ENCODE assay signal across 13 cellular contexts in genomic region chr1:17759114-17759513, GRCh38. TPM values are rescaled to one million over a fixed set of nuclear protein-coding genes. Genes with fewer than 3 reads are reported as not detected.
DNase-seq lines count a peak whose midpoint lies in the region; ATAC-seq and TF ChIP-seq lines count a peak whose summit lies in the region.
"Had no signal": no experiment of that assay in that cellular context is flagged by ENCODE, and none has a peak within 500 bp of the region (broad histone marks: within the 10 kb centered on the region; RNA-seq: fewer than 3 reads in every experiment).

No MANE protein-coding gene starts in this region.

- H3K4me3 ChIP-seq in Karpas-422 (ENCODE audit: low read length): no peak overlapping the region
- H3K4me3 ChIP-seq in choroid plexus epithelial cell (ENCODE audit: low read depth, low read length): no peak overlapping the region
- peak overlapping the region in 4 of 5 donors; percentile 17 to 52 (median 39) for H3K4me3 ChIP-seq in subcutaneous abdominal adipose tissue (ENCODE audit: low read depth in 1 of 5, low read length in 5 of 5)
- H3K4me3 ChIP-seq: gastrocnemius medialis, thoracic aorta had no signal

- H3K27me3 ChIP-seq in Karpas-422 (ENCODE audit: low read length) (no peaks in the 10 kb centered on the region; the same call in 1 of the 2 replicates), subcutaneous abdominal adipose tissue (ENCODE audit: control insufficient read depth in 5 of 5, insufficient read depth in 4 of 5, low read length in 5 of 5) (peaks cover 0 to 13% (median 10%) of the 10 kb centered on the region in 5 donors)

- H3K4me3 Mint-ChIP-seq in activated T-cell treated with anti-CD3 and anti-CD28 coated beads, Interleukin-2, amount 50 U/mL, for 4 hours: no peak overlapping the region
- H3K4me3 Mint-ChIP-seq: brain; CD4-positive, alpha-beta memory T cell had no signal

- no peaks in the 10 kb centered on the region; the same call in 1 of the 2 replicates for H3K36me3 ChIP-seq in Karpas-422 (ENCODE audit: insufficient read depth, low read length)
- no peaks in the 10 kb centered on the region for H3K36me3 ChIP-seq in subcutaneous abdominal adipose tissue (ENCODE audit: control insufficient read depth in 5 of 5, insufficient read depth in 5 of 5, low read length in 5 of 5)
- H3K36me3 ChIP-seq: gastrocnemius medialis, thoracic aorta had no signal

- H3K9me2 ChIP-seq in Karpas-422 (replicated peaks; ENCODE audit: insufficient read depth, low read length): no peaks in the 10 kb centered on the region

- H3K27ac ChIP-seq in Karpas-422 (ENCODE audit: low read length) (no peak overlapping the region), subcutaneous abdominal adipose tissue (ENCODE audit: low read depth, low read length) (no peak overlapping the region)
- H3K27ac ChIP-seq: gastrocnemius medialis, thoracic aorta had no signal

- no peaks in the 10 kb centered on the region for H3K79me2 ChIP-seq in Karpas-422 (ENCODE audit: low read length)

- TF ChIP-seq CTCF in choroid plexus epithelial cell (conservative IDR thresholded peaks at IDR 0.05; ENCODE audit: low read depth, low read length): peak; percentile 34

- no peaks in the 10 kb centered on the region for H3K4me1 ChIP-seq in Karpas-422 (ENCODE audit: low read length)
- H3K4me1 ChIP-seq in subcutaneous abdominal adipose tissue (ENCODE audit: control insufficient read depth in 5 of 5, insufficient read depth in 5 of 5, low read length in 5 of 5): no peaks in the 10 kb centered on the region
- H3K4me1 ChIP-seq: gastrocnemius medialis had no signal

- no peak for ATAC-seq in activated T-cell treated with anti-CD3 and anti-CD28 coated beads, Interleukin-2, amount 50 U/mL, for 4 hours
- ATAC-seq in GM18870 (IDR thresholded peaks at IDR 0.05; ENCODE audit: unreplicated experiment) (no peak), GM19035 (IDR thresholded peaks at IDR 0.05; ENCODE audit: unreplicated experiment) (no peak)
- ATAC-seq: gastrocnemius medialis had no signal

- no peak overlapping the region for H2AFZ ChIP-seq in Karpas-422 (ENCODE audit: low read length)

- peaks cover 50% of the 10 kb centered on the region for H3K9me3 ChIP-seq in Karpas-422 (ENCODE audit: low read length)
- peaks cover 28 to 69% (median 61%) of the 10 kb centered on the region in 5 donors for H3K9me3 ChIP-seq in subcutaneous abdominal adipose tissue (ENCODE audit: control insufficient read depth in 5 of 5, low read length in 5 of 5)

- H3K9ac ChIP-seq in Karpas-422 (ENCODE audit: low read length): no peak overlapping the region
- no peak overlapping the region for H3K9ac ChIP-seq in subcutaneous abdominal adipose tissue (ENCODE audit: low read length in 5 of 5)

- no peaks in the 10 kb centered on the region for H4K20me1 ChIP-seq in Karpas-422 (ENCODE audit: insufficient read depth, low read depth, low read length)

- no peaks in the 10 kb centered on the region for H3K4me1 Mint-ChIP-seq in activated T-cell treated with anti-CD3 and anti-CD28 coated beads, Interleukin-2, amount 50 U/mL, for 4 hours (ENCODE audit: low read depth)
- H3K4me1 Mint-ChIP-seq: CD4-positive, alpha-beta memory T cell had no signal

- H3K36me3 Mint-ChIP-seq in activated T-cell treated with anti-CD3 and anti-CD28 coated beads, Interleukin-2, amount 50 U/mL, for 4 hours (ENCODE audit: insufficient read depth): no peaks in the 10 kb centered on the region
- H3K36me3 Mint-ChIP-seq: brain had no signal

- H3K27me3 Mint-ChIP-seq in activated T-cell treated with anti-CD3 and anti-CD28 coated beads, Interleukin-2, amount 50 U/mL, for 4 hours (ENCODE audit: low read depth): no peaks in the 10 kb centered on the region

- DNase-seq in activated T-cell treated with anti-CD3 and anti-CD28 coated beads, Interleukin-2, amount 50 U/mL, for 48 hours: peak; percentile 27 to 28
- no peak for DNase-seq in activated T-cell treated with anti-CD3 and anti-CD28 coated beads, Interleukin-2, amount 50 U/mL, for 4 hours
- peak; percentile 67 for DNase-seq in Karpas-422
- DNase-seq in choroid plexus epithelial cell (ENCODE audit: low read depth): no peak
- DNase-seq in NCI-H524 treated with DMSO at 0.1 percent for 48 hours (lab: John Stamatoyannopoulos, UW): no peak
- DNase-seq: activated CD4-positive, alpha-beta T cell treated with anti-CD3 and anti-CD28 coated beads, Interleukin-2, amount 50 U/mL, for 4 hours; CD4-positive, alpha-beta memory T cell; gastrocnemius medialis had no signal

- peaks cover 44% of the 10 kb centered on the region for H3K9me3 Mint-ChIP-seq in activated T-cell treated with anti-CD3 and anti-CD28 coated beads, Interleukin-2, amount 50 U/mL, for 4 hours

- no peak overlapping the region for H3K4me2 ChIP-seq in Karpas-422 (ENCODE audit: low read depth, low read length, poor library complexity, severe bottlenecking)

RNA-seq across cellular contexts. Expression of gene ACTL8, which starts 4.0 kb away (rescaled TPM):
- total RNA-seq in activated T-cell treated with anti-CD3 and anti-CD28 coated beads, Interleukin-2, amount 50 U/mL, for 4 hours: not detected
- total RNA-seq in Karpas-422 (2014; rRNA removed; shearing (Covaris generic); ENCODE audit: low replicate concordance): 0.11 TPM in 1 of 2 replicates, not detected in the other
- total RNA-seq: CD4-positive, alpha-beta memory T cell; gastrocnemius medialis; thoracic aorta had no signal

Comparison
In these comparisons a context has a peak if more than half of its experiments do, and no peak if none do; other contexts are left out.
1. DNase-seq: peak in activated T-cell treated with anti-CD3 and anti-CD28 coated beads, Interleukin-2, amount 50 U/mL, for 48 hours (2 of 2) and Karpas-422 (single experiment); none in activated T-cell treated with anti-CD3 and anti-CD28 coated beads, Interleukin-2, amount 50 U/mL, for 4 hours (single experiment), choroid plexus epithelial cell (single experiment) and NCI-H524 treated with DMSO at 0.1 percent for 48 hours (single experiment).
2. H3K4me3 ChIP-seq: peak in subcutaneous abdominal adipose tissue (4 of 5); none in Karpas-422 (single experiment) and choroid plexus epithelial cell (single experiment).